In genomic region chr9:129712595-129713524, GRCh38 we compare ENCODE assay signal across 8 cellular contexts. TPM values are rescaled to one million over a fixed set of nuclear protein-coding genes. Genes with fewer than 3 reads are reported as not detected.
DNase-seq lines count a peak whose midpoint lies in the region; ATAC-seq and TF ChIP-seq lines count a peak whose summit lies in the region.

No MANE protein-coding gene starts in this region.

- ATAC-seq in activated CD4-positive, alpha-beta T cell treated with anti-CD3 and anti-CD28 coated beads for 36 hours, result no peak

- H3K4me3 ChIP-seq in mammary epithelial cell (replicated peaks in 1 of 3; ENCODE audit: insufficient read depth in 1 of 3, low read depth in 2 of 3, low read length in 3 of 3) (no peak overlapping the region), mesodermal cell (ENCODE audit: extremely low read depth, insufficient read depth, low read length, poor library complexity, severe bottlenecking) (no peak overlapping the region), vagina (no peak overlapping the region)

- no peaks in the 10 kb centered on the region for H3K79me2 ChIP-seq in mammary epithelial cell (ENCODE audit: insufficient read depth, low read length)

- no peaks in the 10 kb centered on the region for H3K9me3 Mint-ChIP-seq in activated CD4-positive, alpha-beta T cell treated with anti-CD3 and anti-CD28 coated beads for 36 hours (ENCODE audit: low read depth)

- H3K4me1 Mint-ChIP-seq in activated CD4-positive, alpha-beta T cell treated with anti-CD3 and anti-CD28 coated beads for 36 hours, result peaks cover 17% of the 10 kb centered on the region

- no peak for TF ChIP-seq POLR2A in vagina (IDR thresholded peaks at IDR 0.05)

- peak; percentile 19 for DNase-seq in stimulated activated CD4-positive, alpha-beta T cell treated with anti-CD3 and anti-CD28 coated beads, Interleukin-15, amount 100 ng/mL, for 24 hours
- no peak for DNase-seq in stimulated activated CD4-positive, alpha-beta T cell treated with anti-CD3 and anti-CD28 coated beads, Interleukin-4, amount 100 ng/mL, for 1 hour
- no peak for DNase-seq in mammary epithelial cell
- DNase-seq in vagina (ENCODE audit: extremely low spot score in 2 of 2), result no peak
- no peak for DNase-seq in NCI-H146 treated with DMSO at 0.1 percent for 48 hours (lab: John Stamatoyannopoulos, UW; ENCODE audit: unreplicated experiment)
- no peak for DNase-seq in SKM-1 (lab: John Stamatoyannopoulos, UW; ENCODE audit: unreplicated experiment)
- DNase-seq in activated CD4-positive, alpha-beta T cell treated with anti-CD3 and anti-CD28 coated beads for 36 hours, result no peak

- peak overlapping the region; percentile 50 for H2AFZ ChIP-seq in mammary epithelial cell (ENCODE audit: low read depth, low read length)

- peak overlapping the region; percentile 66 for H3K4me2 ChIP-seq in mammary epithelial cell (ENCODE audit: insufficient read depth, low read depth, low read length)

- H3K9me3 ChIP-seq in mammary epithelial cell (replicated peaks; ENCODE audit: insufficient read depth, low read length), result no peaks in the 10 kb centered on the region
- no peaks in the 10 kb centered on the region for H3K9me3 ChIP-seq in mesodermal cell (ENCODE audit: control insufficient read depth, low read length)
- H3K9me3 ChIP-seq in vagina, result no peaks in the 10 kb centered on the region

- POLR2A ChIA-PET in activated CD4-positive, alpha-beta T cell treated with anti-CD3 and anti-CD28 coated beads for 36 hours (lab: Charles Lee), result interaction anchor here (0.5 kb wide), 1 partner anchor 159 kb away, joined by 3 read pairs; no protein-coding TSS in a partner anchor

- H3K27me3 ChIP-seq in mammary epithelial cell (ENCODE audit: insufficient read depth, low read length) (no peaks in the 10 kb centered on the region), vagina (no peaks in the 10 kb centered on the region)

- H3K27me3 Mint-ChIP-seq in activated CD4-positive, alpha-beta T cell treated with anti-CD3 and anti-CD28 coated beads for 36 hours, result peaks cover 5% of the 10 kb centered on the region

- intact Hi-C loops in mammary epithelial cell (cut with micrococcal nuclease), result no loop called here
- intact Hi-C loops in vagina (cut with DNase I), result loop anchor here (10.0 kb wide), 1 partner anchor 588 kb away; no protein-coding TSS in a partner anchor
- intact Hi-C loops in activated CD4-positive, alpha-beta T cell treated with anti-CD3 and anti-CD28 coated beads for 36 hours (cut with DNase I, micrococcal nuclease), result no loop called here

- H3K4me1 ChIP-seq in mammary epithelial cell (ENCODE audit: insufficient read depth, low read length), result peaks cover 9% of the 10 kb centered on the region
- H3K4me1 ChIP-seq in mesodermal cell (ENCODE audit: control insufficient read depth, insufficient read depth, low read length, poor library complexity, severe bottlenecking), result peaks cover 13% of the 10 kb centered on the region
- peaks cover 41% of the 10 kb centered on the region for H3K4me1 ChIP-seq in vagina

- TF ChIP-seq CTCF in mammary epithelial cell (conservative IDR thresholded peaks at IDR 0.05 in 1 of 2, IDR thresholded peaks at IDR 0.05 in 1 of 2; ENCODE audit: extremely low read depth in 1 of 2, insufficient read depth in 1 of 2, low read depth in 1 of 2, low read length in 2 of 2), result no peak
- TF ChIP-seq CTCF in vagina (IDR thresholded peaks at IDR 0.05), result no peak

- H3K27ac ChIP-seq in mammary epithelial cell (ENCODE audit: insufficient read depth, low read depth, low read length), result no peak overlapping the region
- peak overlapping the region; percentile 63 for H3K27ac ChIP-seq in mesodermal cell (ENCODE audit: low read depth, low read length, severe bottlenecking)
- H3K27ac ChIP-seq in vagina, result peak overlapping the region; percentile 76

- CTCF ChIA-PET in mammary epithelial cell (lab: Charles Lee; ENCODE audit: low non-redundant PET), result no interaction called here
- CTCF ChIA-PET in activated CD4-positive, alpha-beta T cell treated with anti-CD3 and anti-CD28 coated beads for 36 hours (lab: Charles Lee), result interaction anchor here (0.7 to 4.8 kb wide), 5 partner anchors 14 to 581 kb away, joined by 3 to 28 read pairs (median 3); no protein-coding TSS in a partner anchor

- in situ Hi-C loops in mammary epithelial cell (cut with MboI; ENCODE audit: low sequenced_read_pairs in 2 of 2), result no loop called here

- no peak overlapping the region for H3K9ac ChIP-seq in mammary epithelial cell (ENCODE audit: insufficient read depth, low read length)

- no peaks in the 10 kb centered on the region for H4K20me1 ChIP-seq in mammary epithelial cell (ENCODE audit: insufficient read depth, low read length)

- H3K36me3 Mint-ChIP-seq in activated CD4-positive, alpha-beta T cell treated with anti-CD3 and anti-CD28 coated beads for 36 hours (ENCODE audit: low read depth), result no peaks in the 10 kb centered on the region

- no peak overlapping the region for H3K4me3 Mint-ChIP-seq in activated CD4-positive, alpha-beta T cell treated with anti-CD3 and anti-CD28 coated beads for 36 hours

- dilution Hi-C loops in mammary epithelial cell (cut with HindIII; ENCODE audit: low sequenced_read_pairs), result no loop called here

- H3K36me3 ChIP-seq in mammary epithelial cell (ENCODE audit: insufficient read depth, low read length), result no peaks in the 10 kb centered on the region
- no peaks in the 10 kb centered on the region for H3K36me3 ChIP-seq in mesodermal cell (ENCODE audit: control insufficient read depth, insufficient read depth, low read length)
- no peaks in the 10 kb centered on the region for H3K36me3 ChIP-seq in vagina

- no TSS peak for BruUV-seq in mammary epithelial cell (replicated peaks; lab: Mats Ljungman, UMichigan)

- H3K27ac Mint-ChIP-seq in activated CD4-positive, alpha-beta T cell treated with anti-CD3 and anti-CD28 coated beads for 36 hours, result no peak overlapping the region

- 32% methylated on average over 22 of the region's 34 CpGs for WGBS in mammary epithelial cell (ENCODE audit: low coverage, missing lambda C conversion rate)
- 79 to 86% methylated on average over 31 to 32 of the region's 34 CpGs for WGBS in mesodermal cell (ENCODE audit: insufficient coverage in 2 of 2), 2 experiments

RNA-seq across cellular contexts. Expression of gene PTGES, which starts 40.0 kb away (rescaled TPM):
- 10 to 100 TPM in 1 of 2 donors, 1 to 10 TPM in 1; 6.2 to 57.2 TPM for total RNA-seq in mammary epithelial cell
- 59.6 TPM for polyA plus RNA-seq in mammary epithelial cell
- 69.8 TPM for polyA minus RNA-seq in mammary epithelial cell
- 7.3 TPM for polyA plus RNA-seq in mesodermal cell (2013, experiment 1 of 2)
- 5.4 TPM for polyA plus RNA-seq in mesodermal cell (2013, experiment 2 of 2)
- 18.9 TPM for total RNA-seq in vagina
- total RNA-seq in activated CD4-positive, alpha-beta T cell treated with anti-CD3 and anti-CD28 coated beads for 36 hours, result under 1 TPM; 0.09 to 0.16 TPM

RNA-seq across cellular contexts. Expression of gene PRRX2, which starts 47.4 kb away (rescaled TPM):
- total RNA-seq in mammary epithelial cell (under 1 TPM in 1 of 2 donors, not detected in 1; 0.33 TPM), vagina (43.7 TPM)
- polyA plus RNA-seq in mammary epithelial cell, result not detected
- polyA minus RNA-seq in mammary epithelial cell, result not detected
- polyA plus RNA-seq in mesodermal cell (2013, experiment 1 of 2), result 19.4 TPM
- polyA plus RNA-seq in mesodermal cell (2013, experiment 2 of 2), result 14.9 TPM
- under 1 TPM; 0.49 to 0.57 TPM for total RNA-seq in activated CD4-positive, alpha-beta T cell treated with anti-CD3 and anti-CD28 coated beads for 36 hours

Comparison
In these comparisons a context has a peak if more than half of its experiments do, and no peak if none do; other contexts are left out.
1. RNA of gene PTGES, which starts 40.0 kb away (total RNA-seq): 6.2 to 57.2 TPM in mammary epithelial cell and 18.9 TPM in vagina (single experiment); 0.09 to 0.16 TPM in activated CD4-positive, alpha-beta T cell treated with anti-CD3 and anti-CD28 coated beads for 36 hours; every median in the first group is over 4 times any median in the second.
2. RNA of gene PRRX2, which starts 47.4 kb away (total RNA-seq): 43.7 TPM in vagina (single experiment); 0.49 to 0.57 TPM in activated CD4-positive, alpha-beta T cell treated with anti-CD3 and anti-CD28 coated beads for 36 hours and 0.33 TPM in mammary epithelial cell; every median in the first group is over 10 times any median in the second.